Comparison of ENCODE assay signal across 9 cellular contexts in genomic region chr10:86031-86430, GRCh38. TPM values are rescaled to one million over a fixed set of nuclear protein-coding genes. Genes with fewer than 3 reads are reported as not detected.
"Had no signal": no experiment of that assay in that cellular context is flagged by ENCODE, and none has a peak within 500 bp of the region (broad histone marks: within the 10 kb centered on the region; RNA-seq: fewer than 3 reads in every experiment).

No MANE protein-coding gene starts in this region.

- ATAC-seq: GM23338, HCT116 had no signal

- H3K4me2 ChIP-seq: GM23338 had no signal

- H3K4me1 ChIP-seq: HAP-1 had no signal

- H3K4me3 Mint-ChIP-seq: GM23338, H9, HFFc6 had no signal

- H3K9me3 ChIP-seq: HAP-1 had no signal

- DNase-seq: GM23248, GOT3, H9, HCEC 1CT, HFFc6 had no signal

- H3K27ac ChIP-seq: GM23248 had no signal

- H3K9me3 Mint-ChIP-seq: HFFc6 had no signal

- H3K36me3 ChIP-seq: HAP-1 had no signal

- H3K27ac Mint-ChIP-seq: GM23338, HFFc6 had no signal

- H3K4me3 ChIP-seq: GM23248, GM23338, HAP-1 had no signal

- H3K4me1 Mint-ChIP-seq: GM23338, H9 had no signal

- H3K9ac ChIP-seq: GM23248 had no signal

- H2AFZ ChIP-seq: GM23248, GM23338 had no signal

RNA-seq across cellular contexts. Expression of gene TUBB8, which starts 36.9 kb away (rescaled TPM):
- total RNA-seq: GM23248, H4, HFFc6 had no signal
- polyA plus RNA-seq: GM23248 had no signal
